1 cellular context compared by ENCODE assay signal in the genomic region with DNA sequence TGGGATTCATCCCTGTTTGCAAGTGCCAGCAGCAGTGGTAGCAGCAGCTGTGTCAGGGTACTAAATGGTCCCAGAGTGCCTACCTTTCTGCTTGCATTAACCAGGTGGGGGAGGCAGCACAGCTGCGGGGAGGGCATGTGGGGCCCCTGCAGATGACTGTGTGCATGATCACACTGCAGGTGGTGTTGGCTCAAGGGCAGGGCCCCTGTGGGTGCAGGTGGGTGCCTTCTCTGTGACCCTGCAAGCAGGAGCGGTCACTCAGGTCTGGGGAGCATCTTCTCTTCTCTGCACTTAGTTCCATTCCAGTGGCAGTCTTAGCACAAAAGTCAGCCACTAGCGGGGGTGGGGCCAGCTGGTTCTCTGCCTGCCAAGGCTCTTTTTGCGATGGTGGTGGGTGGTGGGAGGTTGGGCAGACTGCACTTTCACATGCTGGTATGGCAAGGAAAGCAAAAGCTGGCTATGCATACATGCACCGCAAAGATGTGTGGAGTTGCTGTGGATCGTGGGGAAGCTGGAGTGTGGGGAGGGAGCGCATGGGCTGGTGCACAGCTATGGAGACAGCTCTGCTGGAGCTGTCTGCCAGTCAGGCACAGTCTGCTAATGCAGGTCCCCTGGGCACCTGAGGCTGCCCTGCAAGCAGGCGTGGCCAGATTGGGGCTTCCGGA.
TF ChIP-seq lines count a peak whose summit lies in the region.

No MANE protein-coding gene starts in this region.

TF ChIP-seq in HEK293, 187 proteins besides CTCF, POLR2A, EP300 and RAD21:
- TF ChIP-seq, protein P1, sequence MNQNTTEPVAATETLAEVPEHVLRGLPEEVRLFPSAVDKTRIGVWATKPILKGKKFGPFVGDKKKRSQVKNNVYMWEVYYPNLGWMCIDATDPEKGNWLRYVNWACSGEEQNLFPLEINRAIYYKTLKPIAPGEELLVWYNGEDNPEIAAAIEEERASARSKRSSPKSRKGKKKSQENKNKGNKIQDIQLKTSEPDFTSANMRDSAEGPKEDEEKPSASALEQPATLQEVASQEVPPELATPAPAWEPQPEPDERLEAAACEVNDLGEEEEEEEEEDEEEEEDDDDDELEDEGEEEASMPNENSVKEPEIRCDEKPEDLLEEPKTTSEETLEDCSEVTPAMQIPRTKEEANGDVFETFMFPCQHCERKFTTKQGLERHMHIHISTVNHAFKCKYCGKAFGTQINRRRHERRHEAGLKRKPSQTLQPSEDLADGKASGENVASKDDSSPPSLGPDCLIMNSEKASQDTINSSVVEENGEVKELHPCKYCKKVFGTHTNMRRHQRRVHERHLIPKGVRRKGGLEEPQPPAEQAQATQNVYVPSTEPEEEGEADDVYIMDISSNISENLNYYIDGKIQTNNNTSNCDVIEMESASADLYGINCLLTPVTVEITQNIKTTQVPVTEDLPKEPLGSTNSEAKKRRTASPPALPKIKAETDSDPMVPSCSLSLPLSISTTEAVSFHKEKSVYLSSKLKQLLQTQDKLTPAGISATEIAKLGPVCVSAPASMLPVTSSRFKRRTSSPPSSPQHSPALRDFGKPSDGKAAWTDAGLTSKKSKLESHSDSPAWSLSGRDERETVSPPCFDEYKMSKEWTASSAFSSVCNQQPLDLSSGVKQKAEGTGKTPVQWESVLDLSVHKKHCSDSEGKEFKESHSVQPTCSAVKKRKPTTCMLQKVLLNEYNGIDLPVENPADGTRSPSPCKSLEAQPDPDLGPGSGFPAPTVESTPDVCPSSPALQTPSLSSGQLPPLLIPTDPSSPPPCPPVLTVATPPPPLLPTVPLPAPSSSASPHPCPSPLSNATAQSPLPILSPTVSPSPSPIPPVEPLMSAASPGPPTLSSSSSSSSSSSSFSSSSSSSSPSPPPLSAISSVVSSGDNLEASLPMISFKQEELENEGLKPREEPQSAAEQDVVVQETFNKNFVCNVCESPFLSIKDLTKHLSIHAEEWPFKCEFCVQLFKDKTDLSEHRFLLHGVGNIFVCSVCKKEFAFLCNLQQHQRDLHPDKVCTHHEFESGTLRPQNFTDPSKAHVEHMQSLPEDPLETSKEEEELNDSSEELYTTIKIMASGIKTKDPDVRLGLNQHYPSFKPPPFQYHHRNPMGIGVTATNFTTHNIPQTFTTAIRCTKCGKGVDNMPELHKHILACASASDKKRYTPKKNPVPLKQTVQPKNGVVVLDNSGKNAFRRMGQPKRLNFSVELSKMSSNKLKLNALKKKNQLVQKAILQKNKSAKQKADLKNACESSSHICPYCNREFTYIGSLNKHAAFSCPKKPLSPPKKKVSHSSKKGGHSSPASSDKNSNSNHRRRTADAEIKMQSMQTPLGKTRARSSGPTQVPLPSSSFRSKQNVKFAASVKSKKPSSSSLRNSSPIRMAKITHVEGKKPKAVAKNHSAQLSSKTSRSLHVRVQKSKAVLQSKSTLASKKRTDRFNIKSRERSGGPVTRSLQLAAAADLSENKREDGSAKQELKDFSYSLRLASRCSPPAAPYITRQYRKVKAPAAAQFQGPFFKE (tag by site-specific recombination; IDR thresholded peaks at IDR 0.05; ENCODE audit: borderline replicate concordance): no peak
- 0 out of 2 replicates have a peak, but pooled peaks have one; percentile 5 for TF ChIP-seq EGR2 (tag by site-specific recombination; IDR thresholded peaks at IDR 0.05; ENCODE audit: low read depth)
